Comparison of ENCODE assay signal across 19 cellular contexts in genomic region chr2:145058457-145058856, GRCh38.
A peak's percentile ranks its signal among the peaks of the same experiment; 100 is the strongest.
DNase-seq lines count a peak whose midpoint lies in the region; ATAC-seq and TF ChIP-seq lines count a peak whose summit lies in the region.
"Had no signal": no experiment of that assay in that cellular context is flagged by ENCODE, and none has a peak within 500 bp of the region (broad histone marks: within the 10 kb centered on the region; RNA-seq: fewer than 3 reads in every experiment).

No MANE protein-coding gene starts in this region.

- peaks cover 16% of the 10 kb centered on the region for H3K9me3 Mint-ChIP-seq in mesothelial cell of epicardium
- H3K9me3 Mint-ChIP-seq: CD8-positive, alpha-beta T cell; H9; IgD-negative memory B cell had no signal

- H3K4me1 Mint-ChIP-seq in mesothelial cell of epicardium, result peaks cover 14% of the 10 kb centered on the region
- H3K4me1 Mint-ChIP-seq: B cell, IgD-negative memory B cell had no signal

- POLR2A ChIA-PET in A673 (lab: Charles Lee; ENCODE audit: low non-redundant PET), result no interaction called here

- no peak for TF ChIP-seq POLR2A in heart left ventricle (IDR thresholded peaks at IDR 0.05)

- no peak for DNase-seq in A673 (ENCODE audit: low spot score)
- DNase-seq in GM03348 (ENCODE audit: low spot score), result peak; percentile 6
- peak; percentile 12 for DNase-seq in amniotic epithelial cell (ENCODE audit: low read depth)
- DNase-seq in mesothelial cell of epicardium (ENCODE audit: low spot score in 2 of 2, unreplicated experiment in 2 of 2), result no peak
- no peak for DNase-seq in heart left ventricle
- no peak for DNase-seq in stimulated activated CD4-positive, alpha-beta T cell treated with anti-CD3 and anti-CD28 coated beads, Interleukin-4, amount 100 ng/mL, for 24 hours
- DNase-seq in NOMO-1 (lab: John Stamatoyannopoulos, UW; ENCODE audit: unreplicated experiment in 2 of 2), result no peak
- DNase-seq: 8988T; Calu3; CD8-positive, alpha-beta T cell; DMS53; DND-41; GDM1; H9 had no signal

- H3K4me1 ChIP-seq in A673 (ENCODE audit: insufficient read depth, low read length, poor library complexity, severe bottlenecking), result peaks cover 14% of the 10 kb centered on the region
- no peaks in the 10 kb centered on the region for H3K4me1 ChIP-seq in heart left ventricle
- H3K4me1 ChIP-seq: BLaER1 treated with 17β-estradiol and CSF1 and Interleukin-3, amounts not matched to agents 10 nM and 100 nM had no signal

- ATAC-seq in HG03342 (IDR thresholded peaks at IDR 0.05; ENCODE audit: unreplicated experiment) (no peak), heart left ventricle (no peak)
- ATAC-seq: CD8-positive, alpha-beta T cell; HepG2 had no signal

- CTCF ChIA-PET in A673 (lab: Charles Lee), result no interaction called here

- TF ChIP-seq CTCF in A673 (conservative IDR thresholded peaks at IDR 0.05; ENCODE audit: low read depth, low read length) (no peak), mesothelial cell of epicardium (IDR thresholded peaks at IDR 0.05; ENCODE audit: unreplicated experiment) (no peak), heart left ventricle (IDR thresholded peaks at IDR 0.05) (no peak)

- no peak overlapping the region for H3K4me3 Mint-ChIP-seq in mesothelial cell of epicardium
- H3K4me3 Mint-ChIP-seq: B cell; CD8-positive, alpha-beta T cell; H9; IgD-negative memory B cell had no signal

- H3K4me3 ChIP-seq in A673 (ENCODE audit: low read depth, low read length, poor library complexity, severe bottlenecking), result no peak overlapping the region
- no peak overlapping the region for H3K4me3 ChIP-seq in heart left ventricle
- H3K4me3 ChIP-seq: BLaER1 treated with 17β-estradiol and CSF1 and Interleukin-3, amounts not matched to agents 10 nM and 100 nM had no signal

- H3K36me3 ChIP-seq in A673 (ENCODE audit: insufficient read depth, low read length, poor library complexity, severe bottlenecking) (no peaks in the 10 kb centered on the region), heart left ventricle (no peaks in the 10 kb centered on the region)
- H3K36me3 ChIP-seq: BLaER1 treated with 17β-estradiol and CSF1 and Interleukin-3, amounts not matched to agents 10 nM and 100 nM had no signal

- H3K27me3 Mint-ChIP-seq in mesothelial cell of epicardium (ENCODE audit: low read depth), result no peaks in the 10 kb centered on the region
- H3K27me3 Mint-ChIP-seq: B cell, IgD-negative memory B cell had no signal

- H3K36me3 Mint-ChIP-seq in mesothelial cell of epicardium, result no peaks in the 10 kb centered on the region
- H3K36me3 Mint-ChIP-seq: CD8-positive, alpha-beta T cell had no signal

- no TSS peak for BruUV-seq in A673 (replicated peaks; lab: Mats Ljungman, UMichigan)

- intact Hi-C loops in A673 (cut with micrococcal nuclease; ENCODE audit: unreplicated experiment) (no loop called here), heart left ventricle (cut with DNase I) (no loop called here)

- 83 to 93% (median 89%) methylated on average over 1 of the region's 1 CpG for WGBS in heart left ventricle, 4 donors

- no peaks in the 10 kb centered on the region for H3K9me3 ChIP-seq in A673 (ENCODE audit: low read depth, low read length, poor library complexity, severe bottlenecking)
- H3K9me3 ChIP-seq in heart left ventricle, result no peaks in the 10 kb centered on the region
- H3K9me3 ChIP-seq: BLaER1 treated with 17β-estradiol and CSF1 and Interleukin-3, amounts not matched to agents 10 nM and 100 nM had no signal

- peak overlapping the region; percentile 14 for H3K27ac Mint-ChIP-seq in mesothelial cell of epicardium
- H3K27ac Mint-ChIP-seq: B cell; CD8-positive, alpha-beta T cell; H9; IgD-negative memory B cell had no signal

- no peaks in the 10 kb centered on the region for H3K27me3 ChIP-seq in A673 (replicated peaks; ENCODE audit: insufficient read depth, low read depth, low read length, poor library complexity)
- H3K27me3 ChIP-seq in heart left ventricle, result no peaks in the 10 kb centered on the region
- H3K27me3 ChIP-seq: BLaER1 treated with 17β-estradiol and CSF1 and Interleukin-3, amounts not matched to agents 10 nM and 100 nM had no signal

- H3K27ac ChIP-seq in A673 (ENCODE audit: low read depth, low read length, poor library complexity, severe bottlenecking), result peak overlapping the region; percentile 65
- H3K27ac ChIP-seq in heart left ventricle, result no peak overlapping the region
- H3K27ac ChIP-seq: BLaER1 treated with 17β-estradiol and CSF1 and Interleukin-3, amounts not matched to agents 10 nM and 100 nM had no signal

Comparison
In these comparisons a context has a peak if more than half of its experiments do, and no peak if none do; other contexts are left out.
1. DNase-seq: peak in GM03348 (single experiment) and amniotic epithelial cell (single experiment); none in A673 (single experiment), mesothelial cell of epicardium (0 of 2), heart left ventricle (0 of 5), stimulated activated CD4-positive, alpha-beta T cell treated with anti-CD3 and anti-CD28 coated beads, Interleukin-4, amount 100 ng/mL, for 24 hours (single experiment) and NOMO-1 (0 of 2).